ENCODE assay signal across 1 cellular context in genomic region chrX:140123446-140123845, GRCh38.
A peak's percentile ranks its signal among the peaks of the same experiment; 100 is the strongest.
TF ChIP-seq lines count a peak whose summit lies in the region.

No MANE protein-coding gene starts in this region.

TF ChIP-seq in WTC11, 78 proteins besides CTCF, POLR2A, EP300 and RAD21 (continued from another document):
- TF ChIP-seq, protein P1, sequence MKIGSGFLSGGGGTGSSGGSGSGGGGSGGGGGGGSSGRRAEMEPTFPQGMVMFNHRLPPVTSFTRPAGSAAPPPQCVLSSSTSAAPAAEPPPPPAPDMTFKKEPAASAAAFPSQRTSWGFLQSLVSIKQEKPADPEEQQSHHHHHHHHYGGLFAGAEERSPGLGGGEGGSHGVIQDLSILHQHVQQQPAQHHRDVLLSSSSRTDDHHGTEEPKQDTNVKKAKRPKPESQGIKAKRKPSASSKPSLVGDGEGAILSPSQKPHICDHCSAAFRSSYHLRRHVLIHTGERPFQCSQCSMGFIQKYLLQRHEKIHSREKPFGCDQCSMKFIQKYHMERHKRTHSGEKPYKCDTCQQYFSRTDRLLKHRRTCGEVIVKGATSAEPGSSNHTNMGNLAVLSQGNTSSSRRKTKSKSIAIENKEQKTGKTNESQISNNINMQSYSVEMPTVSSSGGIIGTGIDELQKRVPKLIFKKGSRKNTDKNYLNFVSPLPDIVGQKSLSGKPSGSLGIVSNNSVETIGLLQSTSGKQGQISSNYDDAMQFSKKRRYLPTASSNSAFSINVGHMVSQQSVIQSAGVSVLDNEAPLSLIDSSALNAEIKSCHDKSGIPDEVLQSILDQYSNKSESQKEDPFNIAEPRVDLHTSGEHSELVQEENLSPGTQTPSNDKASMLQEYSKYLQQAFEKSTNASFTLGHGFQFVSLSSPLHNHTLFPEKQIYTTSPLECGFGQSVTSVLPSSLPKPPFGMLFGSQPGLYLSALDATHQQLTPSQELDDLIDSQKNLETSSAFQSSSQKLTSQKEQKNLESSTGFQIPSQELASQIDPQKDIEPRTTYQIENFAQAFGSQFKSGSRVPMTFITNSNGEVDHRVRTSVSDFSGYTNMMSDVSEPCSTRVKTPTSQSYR (CRISPR knock-in tag; IDR thresholded peaks at IDR 0.05), result no peak
- TF ChIP-seq ATF2 (CRISPR knock-in tag; IDR thresholded peaks at IDR 0.05; ENCODE audit: borderline replicate concordance, low read depth) (no peak), KAT7 (CRISPR knock-in tag; IDR thresholded peaks at IDR 0.05; ENCODE audit: borderline replicate concordance) (no peak), USF2 (CRISPR knock-in tag; IDR thresholded peaks at IDR 0.05) (peak; percentile 68)
